8 cellular contexts compared by ENCODE assay signal in genomic region chr2:59584958-59585357, GRCh38.
A peak's percentile ranks its signal among the peaks of the same experiment; 100 is the strongest.
DNase-seq lines count a peak whose midpoint lies in the region; ATAC-seq and TF ChIP-seq lines count a peak whose summit lies in the region.

No MANE protein-coding gene starts in this region.

- no peaks in the 10 kb centered on the region for H3K36me3 ChIP-seq in KMS-11 (ENCODE audit: insufficient read depth)
- no peaks in the 10 kb centered on the region for H3K36me3 ChIP-seq in neural cell (ENCODE audit: insufficient read depth, low read length)
- H3K36me3 ChIP-seq in osteoblast (ENCODE audit: insufficient read depth, low read length) = no peaks in the 10 kb centered on the region

- peaks cover 2% of the 10 kb centered on the region for H3F3A ChIP-seq in neural cell (ENCODE audit: insufficient read depth, low read length, poor library complexity, severe bottlenecking)

- H3K27ac ChIP-seq in KMS-11 (no peak overlapping the region), neural cell (ENCODE audit: low read length) (peak overlapping the region; percentile 36), osteoblast (ENCODE audit: low read depth, low read length) (no peak overlapping the region)

- peak; percentile 40 for TF ChIP-seq CTCF in KMS-11 (conservative IDR thresholded peaks at IDR 0.05; ENCODE audit: low read depth, low read length)
- TF ChIP-seq CTCF in neural cell (IDR thresholded peaks at IDR 0.05; ENCODE audit: poor library complexity, severe bottlenecking) = no peak
- no peak for TF ChIP-seq CTCF in osteoblast (IDR thresholded peaks at IDR 0.05; ENCODE audit: extremely low read depth, low read depth, low read length)

- H3K4me1 ChIP-seq in KMS-11 (ENCODE audit: low read depth, poor library complexity, severe bottlenecking) (no peaks in the 10 kb centered on the region), osteoblast (ENCODE audit: insufficient read depth, low read length) (no peaks in the 10 kb centered on the region)

- TF ChIP-seq EP300 in neural cell (conservative IDR thresholded peaks at IDR 0.05; ENCODE audit: poor library complexity, severe bottlenecking) = no peak

- no peak overlapping the region for H3K9ac ChIP-seq in KMS-11
- H3K9ac ChIP-seq in neural cell (ENCODE audit: low read length) = no peak overlapping the region

- no peak for ATAC-seq in HG03378 (IDR thresholded peaks at IDR 0.05; ENCODE audit: unreplicated experiment)

- in situ Hi-C loops in SK-MEL-5 (cut with HindIII; ENCODE audit: low pct_unique_long_range_greater_than_20kb, low sequenced_read_pairs) = no loop called here

- H3K9me2 ChIP-seq in neural cell (ENCODE audit: insufficient read depth, low read length) = no peaks in the 10 kb centered on the region

- TF ChIP-seq RAD21 in neural cell (conservative IDR thresholded peaks at IDR 0.05) = no peak

- no peak overlapping the region for H3K4me3 ChIP-seq in KMS-11 (IDR thresholded peaks at IDR 0.05; ENCODE audit: insufficient read depth, low read depth, low read length)
- no peak overlapping the region for H3K4me3 ChIP-seq in neural cell (ENCODE audit: low read length)
- H3K4me3 ChIP-seq in osteoblast (ENCODE audit: insufficient read depth, low read length) = no peak overlapping the region

- H2AFZ ChIP-seq in KMS-11 (ENCODE audit: low read depth) = no peak overlapping the region
- no peak overlapping the region for H2AFZ ChIP-seq in neural cell (ENCODE audit: low read depth, low read length)
- H2AFZ ChIP-seq in osteoblast (ENCODE audit: low read length) = no peak overlapping the region

- H3K27me3 ChIP-seq in KMS-11 (ENCODE audit: insufficient read depth, low read depth) = no peaks in the 10 kb centered on the region
- H3K27me3 ChIP-seq in neural cell (ENCODE audit: insufficient read depth, low read depth, low read length) = no peaks in the 10 kb centered on the region
- no peaks in the 10 kb centered on the region for H3K27me3 ChIP-seq in osteoblast (ENCODE audit: insufficient read depth, low read length)

- H4K20me1 ChIP-seq in KMS-11 (ENCODE audit: insufficient read depth) (no peaks in the 10 kb centered on the region), neural cell (ENCODE audit: insufficient read depth) (no peaks in the 10 kb centered on the region), osteoblast (ENCODE audit: insufficient read depth, low read length) (no peaks in the 10 kb centered on the region)

- DNase-seq in NCI-H526 (lab: John Stamatoyannopoulos, UW) = peak; percentile 27 to 56
- DNase-seq in NCI-H526 treated with DMSO at 0.1 percent for 48 hours (lab: John Stamatoyannopoulos, UW) = no peak
- peak; percentile 57 for DNase-seq in SK-MEL-5 (ENCODE audit: low read depth, low spot score)
- DNase-seq in activated CD4-positive, CD25-positive, alpha-beta regulatory T cell treated with anti-CD3 and anti-CD28 coated beads, Interleukin-2, amount 50 U/mL, for 72 hours = no peak
- DNase-seq in osteoblast (ENCODE audit: insufficient read length, low spot score, missing footprints) = no peak

- H3K79me2 ChIP-seq in KMS-11 (ENCODE audit: insufficient read depth, low read depth) (no peaks in the 10 kb centered on the region), neural cell (replicated peaks; ENCODE audit: insufficient read depth, low read length) (no peaks in the 10 kb centered on the region), osteoblast (ENCODE audit: insufficient read depth, low read length) (no peaks in the 10 kb centered on the region)

- H3K4me2 ChIP-seq in KMS-11 = no peak overlapping the region
- no peak overlapping the region for H3K4me2 ChIP-seq in neural cell (ENCODE audit: low read length)
- H3K4me2 ChIP-seq in osteoblast (ENCODE audit: insufficient read depth, low read length) = no peak overlapping the region

- H3K9me3 ChIP-seq in neural cell (ENCODE audit: low read length) (no peaks in the 10 kb centered on the region), osteoblast (ENCODE audit: low read depth, low read length) (no peaks in the 10 kb centered on the region)

TF ChIP-seq in neural cell, 6 proteins besides CTCF, POLR2A, EP300 and RAD21:
- TF ChIP-seq POLR2AphosphoS5 (IDR thresholded peaks at IDR 0.05) = no peak
TF ChIP-seq in neural cell: peak in this region for 0.

Comparison
In these comparisons a context has a peak if more than half of its experiments do, and no peak if none do; other contexts are left out.
1. DNase-seq: peak in NCI-H526 (2 of 2) and SK-MEL-5 (single experiment); none in NCI-H526 treated with DMSO at 0.1 percent for 48 hours (single experiment), activated CD4-positive, CD25-positive, alpha-beta regulatory T cell treated with anti-CD3 and anti-CD28 coated beads, Interleukin-2, amount 50 U/mL, for 72 hours (single experiment) and osteoblast (single experiment).